ENCODE assay signal across 9 cellular contexts in the genomic region with DNA sequence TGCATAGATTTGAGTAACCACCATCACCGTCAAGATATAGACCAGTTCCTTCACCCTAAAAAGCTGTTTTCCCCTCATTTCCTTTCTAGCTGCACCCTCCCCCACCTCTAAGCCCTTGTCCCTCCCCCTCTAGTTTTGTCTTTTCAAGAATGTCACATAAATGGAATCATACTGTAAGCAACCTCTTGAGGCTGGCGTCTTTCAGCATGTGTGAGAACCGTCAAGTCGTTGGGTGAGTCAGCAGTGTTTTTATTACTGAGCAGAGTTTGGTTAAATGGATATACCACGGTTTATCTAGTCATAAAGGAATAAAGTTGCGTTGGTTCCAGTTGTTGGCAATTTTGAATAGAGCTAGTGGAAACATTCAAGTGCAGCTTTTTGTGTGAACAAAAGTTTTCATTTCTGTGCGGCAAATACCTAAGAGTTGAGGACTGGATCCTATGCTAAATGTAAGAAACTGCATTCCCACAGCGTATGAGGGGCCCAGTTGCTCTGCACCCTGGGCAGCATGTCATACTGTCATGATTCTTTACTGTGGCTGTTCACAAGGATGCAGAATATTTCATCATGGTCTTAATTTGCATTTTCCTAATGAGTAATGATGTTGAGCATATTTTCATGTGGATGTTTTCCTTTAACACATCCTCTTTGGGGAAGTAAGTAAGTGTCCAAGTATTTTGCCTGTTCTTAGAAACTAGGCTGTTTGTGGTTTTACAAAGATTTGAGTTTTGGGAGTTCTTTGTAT.
DNase-seq lines count a peak whose midpoint lies in the region; ATAC-seq lines count a peak whose summit lies in the region.
"Had no signal": no experiment of that assay in that cellular context is flagged by ENCODE, and none has a peak within 500 bp of the region (broad histone marks: within the 10 kb centered on the region; RNA-seq: fewer than 3 reads in every experiment).

No MANE protein-coding gene starts in this region.

- intact Hi-C loops in activated CD4-positive, alpha-beta T cell treated with anti-CD3 and anti-CD28 coated beads, Interleukin-2, amount 10 ng/mL, durations not matched to agents 24 days and 14 days (cut with micrococcal nuclease), result loop anchor here (1.0 to 10.0 kb wide), 9 partner anchors 8 to 955 kb away; a partner anchor contains a TSS
- intact Hi-C loops in CD4-positive, alpha-beta memory T cell (cut with micrococcal nuclease), result no loop called here

- DNase-seq in activated CD4-positive, alpha-beta T cell treated with anti-CD3 and anti-CD28 coated beads, Interleukin-2, amount 10 ng/mL, durations not matched to agents 24 days and 14 days, result peak; percentile 82
- no peak for DNase-seq in activated CD4-positive, alpha-beta T cell treated with anti-CD3 and anti-CD28 coated beads for 1 hour
- DNase-seq in astrocyte of the hippocampus (ENCODE audit: low read depth, low spot score), result peak; percentile 64
- DNase-seq in CD4-positive, alpha-beta memory T cell, result no peak
- DNase-seq in activated effector memory CD4-positive, alpha-beta T cell treated with Interleukin-2 at 50 U/mL for 16 hours, result no peak

- H3K27me3 Mint-ChIP-seq in activated CD4-positive, alpha-beta T cell treated with anti-CD3 and anti-CD28 coated beads, Interleukin-2, amount 10 ng/mL, durations not matched to agents 24 days and 14 days, result no peaks in the 10 kb centered on the region
- no peaks in the 10 kb centered on the region for H3K27me3 Mint-ChIP-seq in stimulated activated naive CD8-positive, alpha-beta T cell treated with anti-CD3 and anti-CD28 coated beads, Interleukin-15, Interleukin-2, amounts not matched to agents 100 ng/mL and 50 ng/mL, for 24 hours
- H3K27me3 Mint-ChIP-seq in CD4-positive, alpha-beta memory T cell, result no peaks in the 10 kb centered on the region

- H3K4me1 ChIP-seq in CD4-positive, alpha-beta memory T cell (ENCODE audit: insufficient read depth, low read length), result peaks cover 43% of the 10 kb centered on the region

- no peaks in the 10 kb centered on the region for H3K27me3 ChIP-seq in CD4-positive, alpha-beta memory T cell (ENCODE audit: insufficient read depth, low read length)
- H3K27me3 ChIP-seq: thyroid gland had no signal

- no peak overlapping the region for H3K27ac ChIP-seq in CD4-positive, alpha-beta memory T cell (ENCODE audit: low read depth, low read length)
- H3K27ac ChIP-seq: thyroid gland had no signal

- H3K4me1 Mint-ChIP-seq in activated CD4-positive, alpha-beta T cell treated with anti-CD3 and anti-CD28 coated beads, Interleukin-2, amount 10 ng/mL, durations not matched to agents 24 days and 14 days, result peaks cover 85% of the 10 kb centered on the region
- peaks cover 63% of the 10 kb centered on the region for H3K4me1 Mint-ChIP-seq in stimulated activated naive CD8-positive, alpha-beta T cell treated with anti-CD3 and anti-CD28 coated beads, Interleukin-15, Interleukin-2, amounts not matched to agents 100 ng/mL and 50 ng/mL, for 24 hours (ENCODE audit: low read depth)
- H3K4me1 Mint-ChIP-seq in CD4-positive, alpha-beta memory T cell, result peaks cover 28 to 56% (median 31%) of the 10 kb centered on the region in 4 donors

- POLR2A ChIA-PET in CD4-positive, alpha-beta memory T cell (lab: Charles Lee; ENCODE audit: partially characterized antibody), result no interaction called here

- H3K36me3 Mint-ChIP-seq in activated CD4-positive, alpha-beta T cell treated with anti-CD3 and anti-CD28 coated beads, Interleukin-2, amount 10 ng/mL, durations not matched to agents 24 days and 14 days (ENCODE audit: low read depth), result peaks cover 23% of the 10 kb centered on the region
- H3K36me3 Mint-ChIP-seq in stimulated activated naive CD8-positive, alpha-beta T cell treated with anti-CD3 and anti-CD28 coated beads, Interleukin-15, Interleukin-2, amounts not matched to agents 100 ng/mL and 50 ng/mL, for 24 hours (ENCODE audit: low read depth), result no peaks in the 10 kb centered on the region
- H3K36me3 Mint-ChIP-seq in CD4-positive, alpha-beta memory T cell, result peaks cover 3 to 9% of the 10 kb centered on the region in 2 donors

- H3K9me3 ChIP-seq in CD4-positive, alpha-beta memory T cell (ENCODE audit: control insufficient read depth in 1 of 2, low read length in 2 of 2), result no peaks in the 10 kb centered on the region
- H3K9me3 ChIP-seq: thyroid gland had no signal

- no peaks in the 10 kb centered on the region for H3K36me3 ChIP-seq in CD4-positive, alpha-beta memory T cell (ENCODE audit: insufficient read depth, low read length)
- H3K36me3 ChIP-seq: thyroid gland had no signal

- ATAC-seq in HG03520 (IDR thresholded peaks at IDR 0.05; ENCODE audit: unreplicated experiment) (peak; percentile 47), GM18858 (IDR thresholded peaks at IDR 0.05; ENCODE audit: unreplicated experiment) (no peak)

- H3K4me3 Mint-ChIP-seq in activated CD4-positive, alpha-beta T cell treated with anti-CD3 and anti-CD28 coated beads, Interleukin-2, amount 10 ng/mL, durations not matched to agents 24 days and 14 days, result peak overlapping the region; percentile 54
- H3K4me3 Mint-ChIP-seq in stimulated activated naive CD8-positive, alpha-beta T cell treated with anti-CD3 and anti-CD28 coated beads, Interleukin-15, Interleukin-2, amounts not matched to agents 100 ng/mL and 50 ng/mL, for 24 hours, result no peak overlapping the region
- no peak overlapping the region for H3K4me3 Mint-ChIP-seq in CD4-positive, alpha-beta memory T cell

- no peaks in the 10 kb centered on the region for H3K9me3 Mint-ChIP-seq in activated CD4-positive, alpha-beta T cell treated with anti-CD3 and anti-CD28 coated beads, Interleukin-2, amount 10 ng/mL, durations not matched to agents 24 days and 14 days
- H3K9me3 Mint-ChIP-seq in stimulated activated naive CD8-positive, alpha-beta T cell treated with anti-CD3 and anti-CD28 coated beads, Interleukin-15, Interleukin-2, amounts not matched to agents 100 ng/mL and 50 ng/mL, for 24 hours, result no peaks in the 10 kb centered on the region
- peaks cover 0 to 2% (median 0%) of the 10 kb centered on the region in 8 donors for H3K9me3 Mint-ChIP-seq in CD4-positive, alpha-beta memory T cell

- CTCF ChIA-PET in CD4-positive, alpha-beta memory T cell (lab: Charles Lee; ENCODE audit: partially characterized antibody), result interaction anchor here (1.0 kb wide), 1 partner anchor 459 kb away, joined by 3 read pairs; no protein-coding TSS in a partner anchor

- peak overlapping the region; percentile 94 for H3K27ac Mint-ChIP-seq in activated CD4-positive, alpha-beta T cell treated with anti-CD3 and anti-CD28 coated beads, Interleukin-2, amount 10 ng/mL, durations not matched to agents 24 days and 14 days
- peak overlapping the region; percentile 77 for H3K27ac Mint-ChIP-seq in stimulated activated naive CD8-positive, alpha-beta T cell treated with anti-CD3 and anti-CD28 coated beads, Interleukin-15, Interleukin-2, amounts not matched to agents 100 ng/mL and 50 ng/mL, for 24 hours
- peak overlapping the region in 1 of 7 donors; percentile 3 for H3K27ac Mint-ChIP-seq in CD4-positive, alpha-beta memory T cell

- H3K4me3 ChIP-seq in CD4-positive, alpha-beta memory T cell (ENCODE audit: low read length in 2 of 2), result no peak overlapping the region
- H3K4me3 ChIP-seq: thyroid gland had no signal

Comparison
In these comparisons a context has a peak if more than half of its experiments do, and no peak if none do; other contexts are left out.
1. DNase-seq: peak in activated CD4-positive, alpha-beta T cell treated with anti-CD3 and anti-CD28 coated beads, Interleukin-2, amount 10 ng/mL, durations not matched to agents 24 days and 14 days (single experiment) and astrocyte of the hippocampus (single experiment); none in activated CD4-positive, alpha-beta T cell treated with anti-CD3 and anti-CD28 coated beads for 1 hour (single experiment), CD4-positive, alpha-beta memory T cell (0 of 5) and activated effector memory CD4-positive, alpha-beta T cell treated with Interleukin-2 at 50 U/mL for 16 hours (single experiment).